Comparison of ENCODE assay signal across 24 cellular contexts in genomic region chr15:25394893-25395292, GRCh38.
"Had no signal": no experiment of that assay in that cellular context is flagged by ENCODE, and none has a peak within 500 bp of the region (broad histone marks: within the 10 kb centered on the region; RNA-seq: fewer than 3 reads in every experiment).

No MANE protein-coding gene starts in this region.

- H3K4me3 Mint-ChIP-seq: stimulated activated effector memory CD8-positive, alpha-beta T cell treated with anti-CD3 and anti-CD28 coated beads, Interleukin-12 subunit alpha, Interleukin-12 subunit beta, amount 100 ng/mL, for 72 hours had no signal

- H3K4me1 ChIP-seq: testis, uterus had no signal

- H3K27ac Mint-ChIP-seq: activated T-helper 2 cell treated with anti-CD3 and anti-CD28 coated beads, Interferon-gamma antibody, Interleukin-2, Interleukin-4, amounts not matched to agents 10 μg/mL and 5 μg/mL and 100 μg/mL, durations not matched to agents 14 hours and 24 hours and 36 hours; stimulated activated effector memory CD8-positive, alpha-beta T cell treated with anti-CD3 and anti-CD28 coated beads, Interleukin-12 subunit alpha, Interleukin-12 subunit beta, amount 100 ng/mL, for 72 hours had no signal

- H3K27ac ChIP-seq: body of pancreas, esophagus muscularis mucosa, right lobe of liver, skin epidermis, testis, uterus, VCaP had no signal

- H3K27me3 ChIP-seq: body of pancreas, esophagus muscularis mucosa, right lobe of liver, testis, uterus had no signal

- H3K9me3 Mint-ChIP-seq: stimulated activated effector memory CD8-positive, alpha-beta T cell treated with anti-CD3 and anti-CD28 coated beads, Interleukin-12 subunit alpha, Interleukin-12 subunit beta, amount 100 ng/mL, for 72 hours had no signal

- ATAC-seq: body of pancreas; mucosa of descending colon; stimulated activated effector memory CD8-positive, alpha-beta T cell treated with anti-CD3 and anti-CD28 coated beads, Interleukin-12 subunit alpha, Interleukin-12 subunit beta, amount 100 ng/mL, for 72 hours had no signal

- H3K4me3 ChIP-seq: body of pancreas, esophagus muscularis mucosa, mucosa of descending colon, right lobe of liver, skin epidermis, testis, uterus had no signal

- H3K36me3 ChIP-seq: esophagus muscularis mucosa, right lobe of liver, uterus had no signal

- H3K9me3 ChIP-seq: body of pancreas, esophagus muscularis mucosa, mucosa of descending colon, right lobe of liver, testis, uterus had no signal

- DNase-seq: activated CD4-positive, alpha-beta T cell treated with anti-CD3 and anti-CD28 coated beads, Interleukin-2, amount 50 U/mL, for 1 hour; activated CD4-positive, CD25-positive, alpha-beta regulatory T cell treated with anti-CD3 and anti-CD28 coated beads, Interleukin-2, amount 50 U/mL, for 72 hours; activated naive CD4-positive, alpha-beta T cell; activated T-cell treated with anti-CD3 and anti-CD28 coated beads, Interleukin-2, amount 50 U/mL, for 1 hour; anterior cingulate cortex; body of pancreas; caudate nucleus; effector memory CD4-positive, alpha-beta T cell; hippocampal formation; mesendoderm; mucosa of descending colon; occipital lobe; right lobe of liver; stimulated activated CD4-positive, alpha-beta T cell treated with anti-CD3 and anti-CD28 coated beads, Interleukin-2, amount 100 ng/mL, for 24 hours; T-helper 1 cell; T-helper 9 cell; testis; trophoblast cell; uterus had no signal
